ENCODE assay signal across 1 cellular context in genomic region chr6:107489636-107490567, GRCh38.
TF ChIP-seq lines count a peak whose summit lies in the region.

Gene SOBP (plus strand): TSS chr6:107490117. CDS start chr6:107490617, 500 bp downstream.

TF ChIP-seq in HepG2, 621 proteins besides CTCF, POLR2A, EP300 and RAD21 (continued from another document):
- peak; percentile 50; the same call in 1 of the 2 replicates for TF ChIP-seq ARNT2 (CRISPR knock-in tag; IDR thresholded peaks at IDR 0.05; ENCODE audit: low read depth)
- peak; percentile 31; the same call in 1 of the 2 replicates for TF ChIP-seq KMT2A (CRISPR knock-in tag; IDR thresholded peaks at IDR 0.05)
- TF ChIP-seq ZNF713 (CRISPR knock-in tag; IDR thresholded peaks at IDR 0.05): no peak
